Comparison of ENCODE assay signal across 1 cellular context in genomic region chr14:66677780-66678179, GRCh38.
TF ChIP-seq lines count a peak whose summit lies in the region.

No MANE protein-coding gene starts in this region.

TF ChIP-seq in HEK293, 187 proteins besides CTCF, POLR2A, EP300 and RAD21 (continued from another document):
- TF ChIP-seq ZBTB11 (tag by site-specific recombination; conservative IDR thresholded peaks at IDR 0.05; ENCODE audit: low read depth), result no peak
- TF ChIP-seq ZNF2 (tag by site-specific recombination; IDR thresholded peaks at IDR 0.05), result no peak
- TF ChIP-seq ZNF48 (tag by site-specific recombination; IDR thresholded peaks at IDR 0.05), result no peak
- TF ChIP-seq SP7 (tag by site-specific recombination; IDR thresholded peaks at IDR 0.05), result no peak
